1 cellular context compared by ENCODE assay signal in genomic region chr9:131312246-131312645, GRCh38.
A peak's percentile ranks its signal among the peaks of the same experiment; 100 is the strongest.
TF ChIP-seq lines count a peak whose summit lies in the region.

No MANE protein-coding gene starts in this region.

TF ChIP-seq in K562, 482 proteins besides CTCF, POLR2A, EP300 and RAD21:
- TF ChIP-seq SOX6 (IDR thresholded peaks at IDR 0.05): no peak
- TF ChIP-seq, protein P1, sequence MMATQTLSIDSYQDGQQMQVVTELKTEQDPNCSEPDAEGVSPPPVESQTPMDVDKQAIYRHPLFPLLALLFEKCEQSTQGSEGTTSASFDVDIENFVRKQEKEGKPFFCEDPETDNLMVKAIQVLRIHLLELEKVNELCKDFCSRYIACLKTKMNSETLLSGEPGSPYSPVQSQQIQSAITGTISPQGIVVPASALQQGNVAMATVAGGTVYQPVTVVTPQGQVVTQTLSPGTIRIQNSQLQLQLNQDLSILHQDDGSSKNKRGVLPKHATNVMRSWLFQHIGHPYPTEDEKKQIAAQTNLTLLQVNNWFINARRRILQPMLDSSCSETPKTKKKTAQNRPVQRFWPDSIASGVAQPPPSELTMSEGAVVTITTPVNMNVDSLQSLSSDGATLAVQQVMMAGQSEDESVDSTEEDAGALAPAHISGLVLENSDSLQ (IDR thresholded peaks at IDR 0.05): peak; percentile 29; the same call in 1 of the 2 replicates
- TF ChIP-seq RBM22 (IDR thresholded peaks at IDR 0.05; ENCODE audit: low read depth, low read length, poor library complexity, severe bottlenecking): no peak
- TF ChIP-seq ZKSCAN8 (CRISPR knock-in tag; IDR thresholded peaks at IDR 0.05): no peak
- no peak for TF ChIP-seq ZNF444 (CRISPR knock-in tag; IDR thresholded peaks at IDR 0.05)
- TF ChIP-seq, protein P2, sequence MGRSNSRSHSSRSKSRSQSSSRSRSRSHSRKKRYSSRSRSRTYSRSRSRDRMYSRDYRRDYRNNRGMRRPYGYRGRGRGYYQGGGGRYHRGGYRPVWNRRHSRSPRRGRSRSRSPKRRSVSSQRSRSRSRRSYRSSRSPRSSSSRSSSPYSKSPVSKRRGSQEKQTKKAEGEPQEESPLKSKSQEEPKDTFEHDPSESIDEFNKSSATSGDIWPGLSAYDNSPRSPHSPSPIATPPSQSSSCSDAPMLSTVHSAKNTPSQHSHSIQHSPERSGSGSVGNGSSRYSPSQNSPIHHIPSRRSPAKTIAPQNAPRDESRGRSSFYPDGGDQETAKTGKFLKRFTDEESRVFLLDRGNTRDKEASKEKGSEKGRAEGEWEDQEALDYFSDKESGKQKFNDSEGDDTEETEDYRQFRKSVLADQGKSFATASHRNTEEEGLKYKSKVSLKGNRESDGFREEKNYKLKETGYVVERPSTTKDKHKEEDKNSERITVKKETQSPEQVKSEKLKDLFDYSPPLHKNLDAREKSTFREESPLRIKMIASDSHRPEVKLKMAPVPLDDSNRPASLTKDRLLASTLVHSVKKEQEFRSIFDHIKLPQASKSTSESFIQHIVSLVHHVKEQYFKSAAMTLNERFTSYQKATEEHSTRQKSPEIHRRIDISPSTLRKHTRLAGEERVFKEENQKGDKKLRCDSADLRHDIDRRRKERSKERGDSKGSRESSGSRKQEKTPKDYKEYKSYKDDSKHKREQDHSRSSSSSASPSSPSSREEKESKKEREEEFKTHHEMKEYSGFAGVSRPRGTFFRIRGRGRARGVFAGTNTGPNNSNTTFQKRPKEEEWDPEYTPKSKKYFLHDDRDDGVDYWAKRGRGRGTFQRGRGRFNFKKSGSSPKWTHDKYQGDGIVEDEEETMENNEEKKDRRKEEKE (IDR thresholded peaks at IDR 0.05; ENCODE audit: borderline replicate concordance in 1 of 2, control insufficient read depth in 1 of 2, low read depth in 2 of 2, low read length in 1 of 2): no peak
